ENCODE assay signal across 5 cellular contexts in the genomic region with DNA sequence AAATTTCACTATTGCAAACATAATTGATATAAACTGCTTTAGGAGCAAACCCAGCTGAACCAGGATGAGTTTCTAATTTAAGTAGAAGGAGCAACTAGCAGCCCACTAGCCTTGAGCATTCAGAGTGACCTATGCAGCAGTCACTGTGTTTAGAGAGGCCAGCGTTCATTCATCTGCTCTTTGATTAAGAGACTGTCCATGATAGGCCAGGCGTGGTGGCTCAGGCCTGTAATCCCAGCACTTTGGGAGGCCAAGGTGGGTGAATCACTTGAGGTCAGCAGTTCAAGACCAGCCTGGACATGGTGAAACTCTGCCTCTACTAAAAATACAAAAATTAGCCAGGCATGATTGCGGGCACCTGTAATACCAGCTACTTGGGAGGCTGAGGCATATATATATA. TPM values are rescaled to one million over a fixed set of nuclear protein-coding genes. Genes with fewer than 3 reads are reported as not detected.
"Had no signal": no experiment of that assay in that cellular context is flagged by ENCODE, and none has a peak within 500 bp of the region (broad histone marks: within the 10 kb centered on the region; RNA-seq: fewer than 3 reads in every experiment).

No MANE protein-coding gene starts in this region.

RNA-seq across cellular contexts. Expression of a gene that starts 1.9 kb away (rescaled TPM):
- total RNA-seq: GM23338, H1, H9, HT-29, IMR-90 had no signal

RNA-seq across cellular contexts. Expression of a gene that starts 21.3 kb away (rescaled TPM):
- total RNA-seq: GM23338, H1, H9, HT-29, IMR-90 had no signal

RNA-seq across cellular contexts. Expression of a gene that starts 39.6 kb away (rescaled TPM):
- total RNA-seq: H9, HT-29, IMR-90 had no signal
